18 cellular contexts compared by ENCODE assay signal in genomic region chr3:188303823-188304222, GRCh38.
DNase-seq lines count a peak whose midpoint lies in the region; ATAC-seq and TF ChIP-seq lines count a peak whose summit lies in the region.
"Had no signal": no experiment of that assay in that cellular context is flagged by ENCODE, and none has a peak within 500 bp of the region (broad histone marks: within the 10 kb centered on the region; RNA-seq: fewer than 3 reads in every experiment).

No MANE protein-coding gene starts in this region.

- peaks cover 40% of the 10 kb centered on the region for H3K4me1 Mint-ChIP-seq in activated CD8-positive, alpha-beta T cell treated with anti-CD3 and anti-CD28 coated beads for 36 hours (ENCODE audit: low read depth)

- no peak for TF ChIP-seq CTCF in esophagus muscularis mucosa (IDR thresholded peaks at IDR 0.05)
- TF ChIP-seq CTCF in mucosa of descending colon (IDR thresholded peaks at IDR 0.05) = no peak
- no peak for TF ChIP-seq CTCF in activated CD8-positive, alpha-beta T cell treated with anti-CD3 and anti-CD28 coated beads for 36 hours (IDR thresholded peaks at IDR 0.05)

- H3K27ac Mint-ChIP-seq in activated CD8-positive, alpha-beta T cell treated with anti-CD3 and anti-CD28 coated beads for 36 hours = no peak overlapping the region
- H3K27ac Mint-ChIP-seq: CD4-positive, CD25-positive, alpha-beta regulatory T cell; HFFc6 had no signal

- no peak for TF ChIP-seq EP300 in esophagus muscularis mucosa (IDR thresholded peaks at IDR 0.05)

- H3K27me3 Mint-ChIP-seq in activated CD8-positive, alpha-beta T cell treated with anti-CD3 and anti-CD28 coated beads for 36 hours = no peaks in the 10 kb centered on the region
- H3K27me3 Mint-ChIP-seq: CD8-positive, alpha-beta memory T cell; IgD-negative memory B cell had no signal

- 84% methylated on average over 3 of the region's 3 CpGs for WGBS in esophagus muscularis mucosa

- peaks cover 9% of the 10 kb centered on the region for H3K36me3 Mint-ChIP-seq in activated CD8-positive, alpha-beta T cell treated with anti-CD3 and anti-CD28 coated beads for 36 hours (ENCODE audit: low read depth)

- no peak for TF ChIP-seq POLR2A in esophagus muscularis mucosa (IDR thresholded peaks at IDR 0.05; ENCODE audit: low read depth)

- intact Hi-C loops in esophagus muscularis mucosa (cut with DNase I) (no loop called here), mucosa of descending colon (cut with DNase I, micrococcal nuclease) (no loop called here)
- intact Hi-C loops in activated CD8-positive, alpha-beta T cell treated with anti-CD3 and anti-CD28 coated beads for 36 hours (cut with micrococcal nuclease) = no loop called here

- CTCF ChIA-PET in activated CD8-positive, alpha-beta T cell treated with anti-CD3 and anti-CD28 coated beads for 36 hours (lab: Charles Lee) = interaction anchor here (0.7 to 3.9 kb wide), 2 partner anchors 563 to 651 kb away, joined by 3 to 19 read pairs; no protein-coding TSS in a partner anchor

- H3K4me3 Mint-ChIP-seq in activated CD8-positive, alpha-beta T cell treated with anti-CD3 and anti-CD28 coated beads for 36 hours = no peak overlapping the region
- H3K4me3 Mint-ChIP-seq: CD4-positive, CD25-positive, alpha-beta regulatory T cell; CD8-positive, alpha-beta memory T cell; HFFc6 had no signal

- POLR2A ChIA-PET in activated CD8-positive, alpha-beta T cell treated with anti-CD3 and anti-CD28 coated beads for 36 hours (lab: Charles Lee) = no interaction called here

- H3K9me3 Mint-ChIP-seq in activated CD8-positive, alpha-beta T cell treated with anti-CD3 and anti-CD28 coated beads for 36 hours = no peaks in the 10 kb centered on the region
- H3K9me3 Mint-ChIP-seq: CD4-positive, CD25-positive, alpha-beta regulatory T cell; CD8-positive, alpha-beta memory T cell; HFFc6; IgD-negative memory B cell had no signal

- H3K9me3 ChIP-seq in esophagus muscularis mucosa (no peaks in the 10 kb centered on the region), mucosa of descending colon (no peaks in the 10 kb centered on the region)
- H3K9me3 ChIP-seq: BE2C had no signal

- H3K4me3 ChIP-seq in esophagus muscularis mucosa (no peak overlapping the region), mucosa of descending colon (no peak overlapping the region)
- H3K4me3 ChIP-seq: GM23248 had no signal

- H3K36me3 ChIP-seq in esophagus muscularis mucosa = peaks cover 0 to 15% (median 2%) of the 10 kb centered on the region in 4 donors
- H3K36me3 ChIP-seq in mucosa of descending colon (ENCODE audit: low read depth) = no peaks in the 10 kb centered on the region
- H3K36me3 ChIP-seq: BE2C had no signal

- peaks cover 38 to 96% (median 93%) of the 10 kb centered on the region in 4 donors for H3K4me1 ChIP-seq in esophagus muscularis mucosa
- H3K4me1 ChIP-seq in mucosa of descending colon (ENCODE audit: low read depth) = peaks cover 2% of the 10 kb centered on the region
- H3K4me1 ChIP-seq: BE2C had no signal

- no peaks in the 10 kb centered on the region for H3K27me3 ChIP-seq in esophagus muscularis mucosa
- H3K27me3 ChIP-seq: BE2C had no signal

- peak; percentile 62 for ATAC-seq in mucosa of descending colon
- ATAC-seq in activated CD8-positive, alpha-beta T cell treated with anti-CD3 and anti-CD28 coated beads for 36 hours = no peak
- no peak for ATAC-seq in HG03039 (IDR thresholded peaks at IDR 0.05; ENCODE audit: unreplicated experiment)

- peak overlapping the region in 3 of 4 donors; percentile 90 to 98 (median 92) for H3K27ac ChIP-seq in esophagus muscularis mucosa (replicated peaks in 1 of 4)
- H3K27ac ChIP-seq: GM23248 had no signal

- DNase-seq in NCI-H2081 treated with DMSO at 0.1 percent for 48 hours (lab: John Stamatoyannopoulos, UW) (peak; percentile 60), esophagus muscularis mucosa (ENCODE audit: extremely low spot score) (no peak), mucosa of descending colon (no peak), NCI-H774 (lab: John Stamatoyannopoulos, UW) (no peak), DMS53 (lab: John Stamatoyannopoulos, UW) (no peak)
- DNase-seq in activated CD8-positive, alpha-beta T cell treated with anti-CD3 and anti-CD28 coated beads for 36 hours = no peak
- DNase-seq: ACHN; BE2C; C1 segment of cervical spinal cord; CD4-positive, CD25-positive, alpha-beta regulatory T cell; CD8-positive, alpha-beta memory T cell; COR-L47; DMS 273 treated with DMSO at 0.1 percent for 48 hours; GM23248; HCEC 1CT; HFFc6 had no signal
